ENCODE assay signal across 1 cellular context in genomic region chr10:22705534-22705933, GRCh38.
TF ChIP-seq lines count a peak whose summit lies in the region.

No MANE protein-coding gene starts in this region.

TF ChIP-seq in K562, 482 proteins besides CTCF, POLR2A, EP300 and RAD21:
- TF ChIP-seq, protein P1, sequence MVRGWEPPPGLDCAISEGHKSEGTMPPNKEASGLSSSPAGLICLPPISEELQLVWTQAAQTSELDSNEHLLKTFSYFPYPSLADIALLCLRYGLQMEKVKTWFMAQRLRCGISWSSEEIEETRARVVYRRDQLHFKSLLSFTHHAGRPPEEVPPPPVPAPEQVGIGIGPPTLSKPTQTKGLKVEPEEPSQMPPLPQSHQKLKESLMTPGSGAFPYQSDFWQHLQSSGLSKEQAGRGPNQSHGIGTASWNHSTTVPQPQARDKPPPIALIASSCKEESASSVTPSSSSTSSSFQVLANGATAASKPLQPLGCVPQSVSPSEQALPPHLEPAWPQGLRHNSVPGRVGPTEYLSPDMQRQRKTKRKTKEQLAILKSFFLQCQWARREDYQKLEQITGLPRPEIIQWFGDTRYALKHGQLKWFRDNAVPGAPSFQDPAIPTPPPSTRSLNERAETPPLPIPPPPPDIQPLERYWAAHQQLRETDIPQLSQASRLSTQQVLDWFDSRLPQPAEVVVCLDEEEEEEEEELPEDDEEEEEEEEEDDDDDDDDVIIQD (CRISPR knock-in tag; IDR thresholded peaks at IDR 0.05): no peak
- TF ChIP-seq SMAD4 (CRISPR knock-in tag; conservative IDR thresholded peaks at IDR 0.05) (no peak), ESRRA (IDR thresholded peaks at IDR 0.05; ENCODE audit: borderline replicate concordance, low read depth) (no peak)
